ENCODE assay signal across 1 cellular context in genomic region chr7:93374345-93374940, GRCh38.
TF ChIP-seq lines count a peak whose summit lies in the region.

No MANE protein-coding gene starts in this region.

TF ChIP-seq in GM23338, 12 proteins besides CTCF, POLR2A, EP300 and RAD21 (continued from another document):
- TF ChIP-seq ZNF462 (CRISPR knock-in tag; IDR thresholded peaks at IDR 0.05) (no peak), ZNF114 (CRISPR knock-in tag; IDR thresholded peaks at IDR 0.05) (no peak), STAT1 (IDR thresholded peaks at IDR 0.05; ENCODE audit: unreplicated experiment) (no peak), ETS1 (IDR thresholded peaks at IDR 0.05) (no peak), CREB1 (CRISPR knock-in tag; IDR thresholded peaks at IDR 0.05; ENCODE audit: low read depth) (no peak), POLR2AphosphoS5 (IDR thresholded peaks at IDR 0.05; ENCODE audit: low read depth) (no peak), EZH2 (IDR thresholded peaks at IDR 0.05; ENCODE audit: low read depth, unreplicated experiment) (no peak), NANOG (IDR thresholded peaks at IDR 0.05; ENCODE audit: borderline replicate concordance) (no peak), REST (IDR thresholded peaks at IDR 0.05; ENCODE audit: unreplicated experiment) (no peak), JUNB (IDR thresholded peaks at IDR 0.05; ENCODE audit: unreplicated experiment) (no peak)
